8 cellular contexts compared by ENCODE assay signal in genomic region chr14:92040431-92041040, GRCh38. TPM values are rescaled to one million over a fixed set of nuclear protein-coding genes. Genes with fewer than 3 reads are reported as not detected.
DNase-seq lines count a peak whose midpoint lies in the region; ATAC-seq and TF ChIP-seq lines count a peak whose summit lies in the region.

No MANE protein-coding gene starts in this region.

- H3K27me3 ChIP-seq in HUES6 (ENCODE audit: control insufficient read depth, insufficient read depth, low read length) = no peaks in the 10 kb centered on the region
- no peaks in the 10 kb centered on the region for H3K27me3 ChIP-seq in RWPE2 (ENCODE audit: insufficient read depth, poor library complexity, severe bottlenecking)
- no peaks in the 10 kb centered on the region for H3K27me3 ChIP-seq in liver (ENCODE audit: control insufficient read depth in 4 of 4, insufficient read depth in 4 of 4, low read length in 3 of 4)

- H3K9me3 ChIP-seq in HUES6 (ENCODE audit: control insufficient read depth, insufficient read depth, low read depth, low read length) (no peaks in the 10 kb centered on the region), RWPE2 (ENCODE audit: severe bottlenecking) (no peaks in the 10 kb centered on the region), liver (ENCODE audit: control insufficient read depth in 4 of 4, low read length in 3 of 4) (no peaks in the 10 kb centered on the region)

- ATAC-seq in GM18498 (IDR thresholded peaks at IDR 0.05; ENCODE audit: unreplicated experiment) (peak; percentile 19), RWPE2 (ENCODE audit: low read depth) (peak; percentile 46)

- WGBS in liver = under 1% methylated on average over 13 of the region's 13 CpGs

- H3K4me1 ChIP-seq in HUES6 (ENCODE audit: control insufficient read depth, insufficient read depth, low read length) = peaks cover 14% of the 10 kb centered on the region
- peaks cover 19% of the 10 kb centered on the region for H3K4me1 ChIP-seq in RWPE2 (ENCODE audit: insufficient read depth, poor library complexity, severe bottlenecking)
- peaks cover 3 to 44% (median 31%) of the 10 kb centered on the region in 4 donors for H3K4me1 ChIP-seq in liver (ENCODE audit: control insufficient read depth in 4 of 4, insufficient read depth in 4 of 4, low read length in 3 of 4)

- TF ChIP-seq CTCF in RWPE2 (IDR thresholded peaks at IDR 0.05; ENCODE audit: poor library complexity, severe bottlenecking) = no peak
- TF ChIP-seq CTCF in choroid plexus epithelial cell (conservative IDR thresholded peaks at IDR 0.05; ENCODE audit: low read depth, low read length) = no peak
- TF ChIP-seq CTCF in liver (IDR thresholded peaks at IDR 0.05; ENCODE audit: low read depth, low read length, missing input control) = no peak

- DNase-seq in AML-193 (lab: John Stamatoyannopoulos, UW) (peak; percentile 51 to 53), RWPE2 (ENCODE audit: low spot score) (no peak), choroid plexus epithelial cell (ENCODE audit: low read depth) (peak; percentile 39), stromal cell of bone marrow (ENCODE audit: low read depth) (peak; percentile 5)
- no peak for DNase-seq in stimulated activated naive CD4-positive, alpha-beta T cell (lab: John Stamatoyannopoulos, UW)

- H3K27ac ChIP-seq in HUES6 (ENCODE audit: low read depth, low read length) (peak overlapping the region; percentile 94; the same call in 1 of the 2 replicates), RWPE2 (ENCODE audit: poor library complexity, severe bottlenecking) (peak overlapping the region; percentile 88), liver (ENCODE audit: low read depth in 1 of 2, low read length in 2 of 2) (peak overlapping the region; percentile 94 to 95)

- peak overlapping the region; percentile 87 for H3K4me3 ChIP-seq in HUES6 (ENCODE audit: low read depth, low read length)
- H3K4me3 ChIP-seq in RWPE2 (ENCODE audit: severe bottlenecking) = peak overlapping the region; percentile 74
- H3K4me3 ChIP-seq in choroid plexus epithelial cell (ENCODE audit: low read depth, low read length) = peak overlapping the region; percentile 66
- H3K4me3 ChIP-seq in liver (ENCODE audit: low read depth in 1 of 3, low read length in 3 of 3) = peak overlapping the region; percentile 65 to 98 (median 89)

- peak overlapping the region; percentile 97 for H3K9ac ChIP-seq in HUES6 (ENCODE audit: low read length)
- peak overlapping the region; percentile 95 to 99 for H3K9ac ChIP-seq in liver (ENCODE audit: low read depth in 1 of 2, low read length in 2 of 2)

- TF ChIP-seq RAD21 in liver (IDR thresholded peaks at IDR 0.05) = no peak

- no peaks in the 10 kb centered on the region for H3K36me3 ChIP-seq in HUES6 (ENCODE audit: control insufficient read depth, insufficient read depth, low read length)
- peaks cover 7% of the 10 kb centered on the region for H3K36me3 ChIP-seq in RWPE2 (ENCODE audit: low read depth)
- no peaks in the 10 kb centered on the region for H3K36me3 ChIP-seq in liver (ENCODE audit: control insufficient read depth in 4 of 4, insufficient read depth in 3 of 4, low read depth in 1 of 4, low read length in 3 of 4)

TF ChIP-seq in liver, 16 proteins besides CTCF, POLR2A, EP300 and RAD21:
- TF ChIP-seq REST (IDR thresholded peaks at IDR 0.05) (no peak), YY1 (IDR thresholded peaks at IDR 0.05) (no peak), HNF4G (IDR thresholded peaks at IDR 0.05) (no peak), GABPA (IDR thresholded peaks at IDR 0.05 in 1 of 2, conservative IDR thresholded peaks at IDR 0.05 in 1 of 2) (peak in 1 of 2 donors; percentile 18), ATF3 (IDR thresholded peaks at IDR 0.05) (no peak), TAF1 (conservative IDR thresholded peaks at IDR 0.05) (no peak), RXRA (IDR thresholded peaks at IDR 0.05) (no peak)

RNA-seq across cellular contexts. Expression of gene TRIP11, which starts 0.7 kb away (rescaled TPM):
- 10 to 100 TPM; 16.5 to 28.4 TPM for total RNA-seq in liver
- 10 to 100 TPM in 1 of 2 donors, 1 to 10 TPM in 1; 4.3 to 16.7 TPM for polyA plus RNA-seq in liver

Comparison
In these comparisons a context has a peak if more than half of its experiments do, and no peak if none do; other contexts are left out.
1. DNase-seq: peak in AML-193 (2 of 2), choroid plexus epithelial cell (single experiment) and stromal cell of bone marrow (single experiment); none in RWPE2 (single experiment) and stimulated activated naive CD4-positive, alpha-beta T cell (0 of 6).
2. Peak in every context shown above with its lines, with median percentiles within 50 percentile points of each other: H3K27ac ChIP-seq and H3K4me3 ChIP-seq.